19 cellular contexts compared by ENCODE assay signal in the genomic region with DNA sequence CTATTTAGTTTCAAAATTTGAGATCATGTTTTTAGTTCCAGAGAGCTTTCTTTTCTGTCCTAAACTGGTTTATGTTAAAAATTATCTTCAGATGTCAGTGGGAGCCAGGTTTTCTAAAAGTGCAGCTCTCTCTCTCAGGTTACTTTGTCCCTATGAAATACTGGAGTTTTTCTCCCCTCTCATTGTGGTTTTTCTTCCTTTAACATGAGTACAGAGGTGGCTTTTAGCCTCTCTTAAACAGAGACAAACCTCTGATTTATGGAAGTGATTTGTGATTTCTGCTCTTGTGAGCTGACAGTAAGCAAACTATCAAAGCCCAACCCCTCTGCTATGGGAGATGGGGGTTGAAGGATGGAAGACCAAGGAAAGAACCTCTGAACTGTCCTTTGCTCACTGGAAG.
DNase-seq lines count a peak whose midpoint lies in the region; ATAC-seq and TF ChIP-seq lines count a peak whose summit lies in the region.
"Had no signal": no experiment of that assay in that cellular context is flagged by ENCODE, and none has a peak within 500 bp of the region (broad histone marks: within the 10 kb centered on the region; RNA-seq: fewer than 3 reads in every experiment).

No MANE protein-coding gene starts in this region.

- H3K27me3 Mint-ChIP-seq in progenitor cell of endocrine pancreas = no peaks in the 10 kb centered on the region

- H2AFZ ChIP-seq in SK-N-SH (ENCODE audit: low read depth) = peak overlapping the region; percentile 23; the same call in 1 of the 2 replicates

- H3K9me2 ChIP-seq in SK-N-SH = no peaks in the 10 kb centered on the region

- H3K79me2 ChIP-seq in SK-N-SH (ENCODE audit: insufficient read depth) = no peaks in the 10 kb centered on the region

- H3K36me3 ChIP-seq in HEK293 (ENCODE audit: control insufficient read depth in 2 of 2, insufficient read depth in 1 of 2, low read length in 2 of 2) (peaks cover 0 to 5% of the 10 kb centered on the region in 2 experiments; a peak in 1 of 3 replicates), SK-N-SH (replicated peaks in 1 of 2; ENCODE audit: control insufficient read depth in 1 of 2, insufficient read depth in 2 of 2, low read length in 1 of 2) (no peaks in the 10 kb centered on the region)

- peaks cover 13% of the 10 kb centered on the region for H3K36me3 Mint-ChIP-seq in progenitor cell of endocrine pancreas (ENCODE audit: insufficient read depth)
- H3K36me3 Mint-ChIP-seq: CD8-positive, alpha-beta T cell had no signal

- peaks cover 3% of the 10 kb centered on the region for H3F3A ChIP-seq in SK-N-SH (replicated peaks; ENCODE audit: insufficient read depth)

- peaks cover 11% of the 10 kb centered on the region for H3K4me1 Mint-ChIP-seq in progenitor cell of endocrine pancreas (ENCODE audit: low read depth)

- CTCF ChIA-PET in HEK293 (lab: Yijun Ruan, JAX) = interaction anchor here (0.7 kb wide), 1 partner anchor 186 kb away, joined by 4 read pairs; no protein-coding TSS in a partner anchor
- CTCF ChIA-PET in SK-N-SH (lab: Yijun Ruan, JAX) = interaction anchor here (1.1 to 2.9 kb wide), 2 partner anchors 36 to 37 kb away, joined by 3 to 10 read pairs; no protein-coding TSS in a partner anchor

- peaks cover 8% of the 10 kb centered on the region for H3K4me1 ChIP-seq in HEK293 (ENCODE audit: control insufficient read depth, insufficient read depth, low read length)
- peaks cover 3 to 5% of the 10 kb centered on the region in 2 experiments; a peak in 3 of 4 replicates for H3K4me1 ChIP-seq in SK-N-SH (ENCODE audit: control insufficient read depth in 1 of 2, insufficient read depth in 2 of 2, low read depth in 1 of 2, low read length in 1 of 2)

- DNase-seq in SK-N-SH (no peak), left kidney (ENCODE audit: low read depth, low spot score) (peak; percentile 46), progenitor cell of endocrine pancreas (ENCODE audit: low spot score, unreplicated experiment) (no peak), NCI-H2107 treated with DMSO at 0.1 percent for 48 hours (lab: John Stamatoyannopoulos, UW; ENCODE audit: unreplicated experiment) (no peak)
- DNase-seq in stimulated activated CD8-positive, alpha-beta memory T cell treated with anti-CD3 and anti-CD28 coated beads, Interleukin-4, amount 100 ng/mL, for 48 hours = no peak
- DNase-seq: CD8-positive, alpha-beta T cell; DMS79; GOT3; IMR-90; MV-4-11; NCI-H1417 treated with DMSO at 0.1 percent for 48 hours; NCI-H1930; NCI-H2171; NCI-H446; OCI-M1; SW 1271 had no signal

- TF ChIP-seq EP300 in SK-N-SH (IDR thresholded peaks at IDR 0.05; ENCODE audit: borderline replicate concordance in 1 of 2, low read depth in 1 of 2, low read length in 1 of 2) = no peak

- no peaks in the 10 kb centered on the region for H3K27me3 ChIP-seq in SK-N-SH (ENCODE audit: insufficient read depth)

- H3K4me3 Mint-ChIP-seq in progenitor cell of endocrine pancreas (ENCODE audit: low read depth) = no peak overlapping the region
- H3K4me3 Mint-ChIP-seq: CD8-positive, alpha-beta T cell had no signal

- TF ChIP-seq CTCF in HEK293 (tag by site-specific recombination; IDR thresholded peaks at IDR 0.05) = no peak
- TF ChIP-seq CTCF in SK-N-SH (IDR thresholded peaks at IDR 0.05) = no peak
- no peak for TF ChIP-seq CTCF in progenitor cell of endocrine pancreas (IDR thresholded peaks at IDR 0.05; ENCODE audit: unreplicated experiment)

- no peaks in the 10 kb centered on the region for H3K9me3 Mint-ChIP-seq in progenitor cell of endocrine pancreas (ENCODE audit: low read depth)
- H3K9me3 Mint-ChIP-seq: CD8-positive, alpha-beta T cell had no signal

- no peak overlapping the region for H3K4me2 ChIP-seq in SK-N-SH

- H3K9me3 ChIP-seq in HEK293 (ENCODE audit: control insufficient read depth, insufficient read depth, low read depth, low read length) (no peaks in the 10 kb centered on the region), SK-N-SH (no peaks in the 10 kb centered on the region)

- H3K27ac Mint-ChIP-seq in progenitor cell of endocrine pancreas = peak overlapping the region; percentile 53
- H3K27ac Mint-ChIP-seq: CD8-positive, alpha-beta T cell had no signal

- H3K4me3 ChIP-seq in HEK293 (ENCODE audit: low read depth, low read length) (no peak overlapping the region), SK-N-SH (ENCODE audit: low read depth in 2 of 2, low read length in 1 of 2) (no peak overlapping the region)

- POLR2A ChIA-PET in HEK293 (lab: Yijun Ruan, JAX) = no interaction called here
- POLR2A ChIA-PET in SK-N-SH (lab: Yijun Ruan, JAX) = no interaction called here

- no peak for ATAC-seq in GM19452 (IDR thresholded peaks at IDR 0.05; ENCODE audit: unreplicated experiment)
- ATAC-seq: CD8-positive, alpha-beta T cell had no signal

- H3K27ac ChIP-seq in HEK293 (ENCODE audit: extremely low read depth, low read depth, low read length) (no peak overlapping the region), SK-N-SH (ENCODE audit: low read depth in 2 of 2, low read length in 1 of 2) (peak overlapping the region; percentile 14 to 72; a peak in 3 of 4 replicates)
- H3K27ac ChIP-seq: RWPE1 had no signal

- TF ChIP-seq RAD21 in SK-N-SH (IDR thresholded peaks at IDR 0.05; ENCODE audit: low read length) = no peak

- H3K9ac ChIP-seq in SK-N-SH = no peak overlapping the region

- no peaks in the 10 kb centered on the region for H4K20me1 ChIP-seq in SK-N-SH (ENCODE audit: insufficient read depth)

TF ChIP-seq in HEK293, 187 proteins besides CTCF, POLR2A, EP300 and RAD21 (continues in another document):
- no peak for TF ChIP-seq ZBTB7A (tag by site-specific recombination; IDR thresholded peaks at IDR 0.05; ENCODE audit: low read depth)
- TF ChIP-seq, protein P1, sequence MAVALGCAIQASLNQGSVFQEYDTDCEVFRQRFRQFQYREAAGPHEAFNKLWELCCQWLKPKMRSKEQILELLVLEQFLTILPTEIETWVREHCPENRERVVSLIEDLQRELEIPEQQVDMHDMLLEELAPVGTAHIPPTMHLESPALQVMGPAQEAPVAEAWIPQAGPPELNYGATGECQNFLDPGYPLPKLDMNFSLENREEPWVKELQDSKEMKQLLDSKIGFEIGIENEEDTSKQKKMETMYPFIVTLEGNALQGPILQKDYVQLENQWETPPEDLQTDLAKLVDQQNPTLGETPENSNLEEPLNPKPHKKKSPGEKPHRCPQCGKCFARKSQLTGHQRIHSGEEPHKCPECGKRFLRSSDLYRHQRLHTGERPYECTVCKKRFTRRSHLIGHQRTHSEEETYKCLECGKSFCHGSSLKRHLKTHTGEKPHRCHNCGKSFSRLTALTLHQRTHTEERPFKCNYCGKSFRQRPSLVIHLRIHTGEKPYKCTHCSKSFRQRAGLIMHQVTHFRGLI (tag by site-specific recombination; IDR thresholded peaks at IDR 0.05) = peak; percentile 49; the same call in 1 of the 2 replicates
- 0 out of 2 replicates have a peak, but pooled peaks have one; percentile 14 for TF ChIP-seq GFI1B (tag by site-specific recombination; IDR thresholded peaks at IDR 0.05)
- no peak for TF ChIP-seq SP3 (tag by site-specific recombination; IDR thresholded peaks at IDR 0.05)
- no peak for TF ChIP-seq ZNF660 (tag by site-specific recombination; IDR thresholded peaks at IDR 0.05)
- no peak for TF ChIP-seq ZNF24 (tag by site-specific recombination; IDR thresholded peaks at IDR 0.05)

TF ChIP-seq in SK-N-SH, 30 proteins besides CTCF, POLR2A, EP300 and RAD21 (continues in another document):
- no peak for TF ChIP-seq MEF2A (IDR thresholded peaks at IDR 0.05; ENCODE audit: borderline replicate concordance, low read depth)
- TF ChIP-seq NRF1 (IDR thresholded peaks at IDR 0.05; ENCODE audit: low read depth, low read length) = no peak
- no peak for TF ChIP-seq FOXM1 (IDR thresholded peaks at IDR 0.05; ENCODE audit: low read depth)
- TF ChIP-seq SMC3 (IDR thresholded peaks at IDR 0.05; ENCODE audit: low read depth, low read length) = no peak
- TF ChIP-seq, protein P2, sequence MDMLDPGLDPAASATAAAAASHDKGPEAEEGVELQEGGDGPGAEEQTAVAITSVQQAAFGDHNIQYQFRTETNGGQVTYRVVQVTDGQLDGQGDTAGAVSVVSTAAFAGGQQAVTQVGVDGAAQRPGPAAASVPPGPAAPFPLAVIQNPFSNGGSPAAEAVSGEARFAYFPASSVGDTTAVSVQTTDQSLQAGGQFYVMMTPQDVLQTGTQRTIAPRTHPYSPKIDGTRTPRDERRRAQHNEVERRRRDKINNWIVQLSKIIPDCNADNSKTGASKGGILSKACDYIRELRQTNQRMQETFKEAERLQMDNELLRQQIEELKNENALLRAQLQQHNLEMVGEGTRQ (IDR thresholded peaks at IDR 0.05; ENCODE audit: borderline replicate concordance, low read depth, low read length) = no peak
- TF ChIP-seq, protein P3, sequence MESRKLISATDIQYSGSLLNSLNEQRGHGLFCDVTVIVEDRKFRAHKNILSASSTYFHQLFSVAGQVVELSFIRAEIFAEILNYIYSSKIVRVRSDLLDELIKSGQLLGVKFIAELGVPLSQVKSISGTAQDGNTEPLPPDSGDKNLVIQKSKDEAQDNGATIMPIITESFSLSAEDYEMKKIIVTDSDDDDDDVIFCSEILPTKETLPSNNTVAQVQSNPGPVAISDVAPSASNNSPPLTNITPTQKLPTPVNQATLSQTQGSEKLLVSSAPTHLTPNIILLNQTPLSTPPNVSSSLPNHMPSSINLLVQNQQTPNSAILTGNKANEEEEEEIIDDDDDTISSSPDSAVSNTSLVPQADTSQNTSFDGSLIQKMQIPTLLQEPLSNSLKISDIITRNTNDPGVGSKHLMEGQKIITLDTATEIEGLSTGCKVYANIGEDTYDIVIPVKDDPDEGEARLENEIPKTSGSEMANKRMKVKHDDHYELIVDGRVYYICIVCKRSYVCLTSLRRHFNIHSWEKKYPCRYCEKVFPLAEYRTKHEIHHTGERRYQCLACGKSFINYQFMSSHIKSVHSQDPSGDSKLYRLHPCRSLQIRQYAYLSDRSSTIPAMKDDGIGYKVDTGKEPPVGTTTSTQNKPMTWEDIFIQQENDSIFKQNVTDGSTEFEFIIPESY (IDR thresholded peaks at IDR 0.05; ENCODE audit: borderline replicate concordance, low read depth) = no peak
- TF ChIP-seq GATA2 (CRISPR knock-in tag; IDR thresholded peaks at IDR 0.05) = no peak
- TF ChIP-seq CHD2 (IDR thresholded peaks at IDR 0.05; ENCODE audit: low read length, partially characterized antibody) = no peak
- no peak for TF ChIP-seq POLR2AphosphoS5 (IDR thresholded peaks at IDR 0.05; ENCODE audit: low read depth, low read length)
- TF ChIP-seq FOXJ3 (CRISPR knock-in tag; IDR thresholded peaks at IDR 0.05) = no peak
- TF ChIP-seq, protein P4, sequence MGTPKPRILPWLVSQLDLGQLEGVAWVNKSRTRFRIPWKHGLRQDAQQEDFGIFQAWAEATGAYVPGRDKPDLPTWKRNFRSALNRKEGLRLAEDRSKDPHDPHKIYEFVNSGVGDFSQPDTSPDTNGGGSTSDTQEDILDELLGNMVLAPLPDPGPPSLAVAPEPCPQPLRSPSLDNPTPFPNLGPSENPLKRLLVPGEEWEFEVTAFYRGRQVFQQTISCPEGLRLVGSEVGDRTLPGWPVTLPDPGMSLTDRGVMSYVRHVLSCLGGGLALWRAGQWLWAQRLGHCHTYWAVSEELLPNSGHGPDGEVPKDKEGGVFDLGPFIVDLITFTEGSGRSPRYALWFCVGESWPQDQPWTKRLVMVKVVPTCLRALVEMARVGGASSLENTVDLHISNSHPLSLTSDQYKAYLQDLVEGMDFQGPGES (IDR thresholded peaks at IDR 0.05; ENCODE audit: low read depth, low read length) = no peak
- TF ChIP-seq RCOR1 (IDR thresholded peaks at IDR 0.05; ENCODE audit: low read length) = no peak
